ENCODE assay signal across 34 cellular contexts in the genomic region with DNA sequence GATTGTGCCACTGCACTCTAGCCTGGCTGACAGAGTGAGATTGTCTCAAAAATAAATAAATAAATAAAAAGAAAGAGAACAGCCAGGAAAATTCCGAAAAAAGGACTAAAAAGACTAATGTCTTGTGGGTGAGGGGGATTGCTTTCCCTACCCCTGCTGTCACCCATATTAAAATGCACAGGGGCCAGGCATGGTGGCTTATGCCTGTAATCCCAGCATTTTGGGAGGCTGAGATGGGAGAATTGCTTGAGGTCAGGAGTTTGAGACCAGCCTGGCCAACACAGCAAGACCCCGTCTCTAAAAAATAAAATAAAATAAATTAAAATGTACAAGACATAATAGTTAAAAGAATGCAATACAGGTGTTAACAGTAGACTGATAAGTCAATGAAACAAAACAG. TPM values are rescaled to one million over a fixed set of nuclear protein-coding genes. Genes with fewer than 3 reads are reported as not detected.
"Had no signal": no experiment of that assay in that cellular context is flagged by ENCODE, and none has a peak within 500 bp of the region (broad histone marks: within the 10 kb centered on the region; RNA-seq: fewer than 3 reads in every experiment).

No MANE protein-coding gene starts in this region.

- H3K9me3 ChIP-seq: adrenal gland, ascending aorta, body of pancreas, breast epithelium had no signal

- H3K4me1 ChIP-seq: ascending aorta, breast epithelium had no signal

- DNase-seq: activated effector memory CD4-positive, alpha-beta T cell treated with anti-CD3 and anti-CD28 coated beads, Interleukin-2, amount 50 U/mL, for 16 hours; activated effector memory CD4-positive, alpha-beta T cell treated with Interleukin-2 at 50 U/mL for 16 hours; activated gamma-delta T cell; activated gamma-delta T cell treated with Interleukin-2 at 50 U/mL for 16 hours; activated naive CD4-positive, alpha-beta T cell; activated naive CD4-positive, alpha-beta T cell treated with anti-CD3 and anti-CD28 coated beads for 36 hours; activated naive CD4-positive, alpha-beta T cell treated with anti-CD3 and anti-CD28 coated beads, Interleukin-2, amount 10 ng/mL, durations not matched to agents 7 days and 5 days; activated naive CD4-positive, alpha-beta T cell treated with anti-CD3 and anti-CD28 coated beads, Interleukin-2, amount 50 U/mL, for 16 hours; activated naive CD4-positive, alpha-beta T cell treated with Interleukin-2 at 50 U/mL for 16 hours; activated naive CD8-positive, alpha-beta T cell treated with anti-CD3 and anti-CD28 coated beads for 36 hours; activated naive CD8-positive, alpha-beta T cell treated with anti-CD3 and anti-CD28 coated beads, Interleukin-2, amount 10 ng/mL, durations not matched to agents 7 days and 5 days; activated naive CD8-positive, alpha-beta T cell treated with anti-CD3 and anti-CD28 coated beads, Interleukin-2, amount 50 U/mL, for 24 hours; activated T-cell treated with anti-CD3 and anti-CD28 coated beads, Interleukin-2, amount 50 U/mL, for 24 hours; activated T-cell treated with anti-CD3 and anti-CD28 coated beads, Interleukin-2, amount 50 U/mL, for 4 hours; activated T-cell treated with anti-CD3 and anti-CD28 coated beads, Interleukin-2, amount 50 U/mL, for 48 hours; activated T-cell treated with anti-CD3 and anti-CD28 coated beads, Interleukin-2, amount 50 U/mL, for 72 hours; adrenal gland; amniotic stem cell; amygdala; anterior cingulate cortex; aorta; body of pancreas; brain microvascular endothelial cell; caudate nucleus; central memory CD4-positive, alpha-beta T cell; cerebellar nuclear complex had no signal

- H3K27me3 ChIP-seq: adrenal gland, ascending aorta, body of pancreas, brain microvascular endothelial cell, breast epithelium, cardiac muscle cell had no signal

- FAIRE-seq: astrocyte, bronchial epithelial cell had no signal

- H3K27ac ChIP-seq: adrenal gland, ascending aorta, body of pancreas, brain microvascular endothelial cell, breast epithelium, cardiac muscle cell had no signal

- ATAC-seq: activated naive CD4-positive, alpha-beta T cell treated with anti-CD3 and anti-CD28 coated beads, Interleukin-2, amount 50 U/mL, for 72 hours; activated naive CD8-positive, alpha-beta T cell treated with anti-CD3 and anti-CD28 coated beads, Interleukin-2, amount 50 U/mL, for 24 hours; activated T-cell treated with anti-CD3 and anti-CD28 coated beads, Interleukin-2, amount 50 U/mL, for 4 hours; activated T-cell treated with anti-CD3 and anti-CD28 coated beads, Interleukin-2, amount 50 U/mL, for 72 hours; activated T-helper 17 cell treated with anti-CD3 and anti-CD28 coated beads, Interleukin-2, amount 50 U/mL, for 72 hours; body of pancreas had no signal

- H3K4me3 ChIP-seq: adrenal gland, ascending aorta, body of pancreas, breast epithelium, cardiac muscle cell had no signal

RNA-seq across cellular contexts. Expression of a gene that starts 14.3 kb away (rescaled TPM):
- total RNA-seq: astrocyte, cardiac muscle cell, chondrocyte had no signal
- polyA plus RNA-seq: cardiac muscle cell had no signal
